8 cellular contexts compared by ENCODE assay signal in genomic region chr11:36540998-36541397, GRCh38. TPM values are rescaled to one million over a fixed set of nuclear protein-coding genes. Genes with fewer than 3 reads are reported as not detected.
DNase-seq lines count a peak whose midpoint lies in the region; ATAC-seq, FAIRE-seq and TF ChIP-seq lines count a peak whose summit lies in the region.

No MANE protein-coding gene starts in this region.

- H3K4me3 ChIP-seq in DND-41 (ENCODE audit: low read depth in 1 of 2, low read length in 2 of 2): no peak overlapping the region
- no peak overlapping the region for H3K4me3 ChIP-seq in GM12878
- H3K4me3 ChIP-seq in lower lobe of right lung: no peak overlapping the region
- H3K4me3 ChIP-seq in uterus: no peak overlapping the region

- peak; percentile 56 for TF ChIP-seq RAD21 in GM12878 (IDR thresholded peaks at IDR 0.05; ENCODE audit: insufficient read depth, low read depth, low read length)

- RAD21 ChIA-PET in GM12878 (lab: Charles Lee; ENCODE audit: unreplicated experiment): interaction anchor here (0.9 to 1.1 kb wide), 4 partner anchors 41 to 253 kb away, joined by 3 to 6 read pairs (median 4); no protein-coding TSS in a partner anchor

- H3K27ac ChIP-seq in DND-41 (ENCODE audit: low read length) (no peak overlapping the region), GM12878 (ENCODE audit: control insufficient read depth, insufficient read depth) (no peak overlapping the region), lower lobe of right lung (no peak overlapping the region), uterus (no peak overlapping the region)

- H4K20me1 ChIP-seq in DND-41 (ENCODE audit: insufficient read depth, low read length): no peaks in the 10 kb centered on the region
- H4K20me1 ChIP-seq in GM12878 (ENCODE audit: control insufficient read depth, insufficient read depth): no peaks in the 10 kb centered on the region

- ATAC-seq in DND-41 (ENCODE audit: insufficient read depth, low read depth): peak; percentile 72
- peak; percentile 98 for ATAC-seq in GM19043 (IDR thresholded peaks at IDR 0.05; ENCODE audit: low read depth, unreplicated experiment)
- ATAC-seq in HG03066 (IDR thresholded peaks at IDR 0.05; ENCODE audit: low read depth, unreplicated experiment): peak; percentile 98
- ATAC-seq in GM12878: peak; percentile 97
- ATAC-seq in lower lobe of right lung: peak; percentile 39 to 68

- POLR2A ChIA-PET in GM12878 (lab: Charles Lee): no interaction called here

- H3K4me1 ChIP-seq in DND-41 (ENCODE audit: insufficient read depth, low read length) (no peaks in the 10 kb centered on the region), GM12878 (ENCODE audit: control insufficient read depth, insufficient read depth, low read length) (no peaks in the 10 kb centered on the region), lower lobe of right lung (no peaks in the 10 kb centered on the region), uterus (no peaks in the 10 kb centered on the region)

- in situ Hi-C loops in GM12878 (cut with MboI): no loop called here

- H3K79me2 ChIP-seq in DND-41 (ENCODE audit: insufficient read depth, low read length) (no peaks in the 10 kb centered on the region), GM12878 (ENCODE audit: control insufficient read depth, insufficient read depth, low read length) (no peaks in the 10 kb centered on the region)

- no peaks in the 10 kb centered on the region for H3K27me3 ChIP-seq in DND-41 (ENCODE audit: insufficient read depth, low read length, poor library complexity)
- peaks cover 2% of the 10 kb centered on the region in 2 experiments; a peak in 3 of 4 replicates for H3K27me3 ChIP-seq in GM12878 (replicated peaks in 1 of 2; ENCODE audit: control insufficient read depth in 2 of 2, insufficient read depth in 2 of 2, low read length in 1 of 2)
- no peaks in the 10 kb centered on the region for H3K27me3 ChIP-seq in lower lobe of right lung (ENCODE audit: low read depth)
- no peaks in the 10 kb centered on the region for H3K27me3 ChIP-seq in uterus

- H3K9me3 ChIP-seq in DND-41 (ENCODE audit: insufficient read depth, low read length, severe bottlenecking): no peaks in the 10 kb centered on the region
- H3K9me3 ChIP-seq in GM12878 (replicated peaks; ENCODE audit: control insufficient read depth, insufficient read depth, low read length): no peaks in the 10 kb centered on the region
- no peaks in the 10 kb centered on the region for H3K9me3 ChIP-seq in lower lobe of right lung
- H3K9me3 ChIP-seq in uterus: no peaks in the 10 kb centered on the region

- CTCF ChIA-PET in GM12878 (lab: Yijun Ruan, JAX): interaction anchor here (0.7 to 2.8 kb wide), 9 partner anchors 10 to 252 kb away, joined by 3 to 17 read pairs (median 4); no protein-coding TSS in a partner anchor

- TF ChIP-seq POLR2A in GM12878 (IDR thresholded peaks at IDR 0.05; ENCODE audit: low read depth, low read length): no peak
- TF ChIP-seq POLR2A in uterus (IDR thresholded peaks at IDR 0.05): no peak

- intact Hi-C loops in GM12878 (cut with micrococcal nuclease; ENCODE audit: unreplicated experiment) (no loop called here), lower lobe of right lung (cut with DNase I) (no loop called here), uterus (cut with DNase I; ENCODE audit: low total_unique reads) (no loop called here)

- DNase-seq in DND-41 (peak; percentile 27), NCI-H226 (peak; percentile 15), GM12878 (ENCODE audit: low read depth, low spot score) (peak; percentile 32), lower lobe of right lung (no peak), DMS79 (lab: John Stamatoyannopoulos, UW) (no peak), uterus (no peak)

- no TSS peak for BruUV-seq in GM12878 (replicated peaks; lab: Mats Ljungman, UMichigan)

- H3K36me3 ChIP-seq in DND-41 (ENCODE audit: insufficient read depth, low read length) (no peaks in the 10 kb centered on the region), GM12878 (ENCODE audit: control insufficient read depth in 2 of 2, insufficient read depth in 2 of 2, low read length in 1 of 2) (no peaks in the 10 kb centered on the region), lower lobe of right lung (no peaks in the 10 kb centered on the region), uterus (no peaks in the 10 kb centered on the region)

- H3K9ac ChIP-seq in DND-41 (ENCODE audit: low read depth, low read length) (no peak overlapping the region), GM12878 (ENCODE audit: control insufficient read depth, insufficient read depth, low read length) (no peak overlapping the region)

- SMC1A ChIA-PET in GM12878 (lab: Charles Lee; ENCODE audit: uncharacterized antibody, unreplicated experiment): interaction anchor here (0.6 to 1.6 kb wide), 5 partner anchors 18 to 249 kb away, joined by 3 to 6 read pairs (median 4); partner anchors contain the start of gene TRAF6

- H3K4me2 ChIP-seq in DND-41 (ENCODE audit: insufficient read depth, low read length): no peak overlapping the region
- no peak overlapping the region; the same call in 1 of the 2 replicates for H3K4me2 ChIP-seq in GM12878 (ENCODE audit: control insufficient read depth, insufficient read depth)

- 1% methylated on average over 6 of the region's 6 CpGs for WGBS in GM12878 (ENCODE audit: insufficient coverage, insufficient replicate concordance, low lambda C conversion rate, missing lambda C conversion rate)

- FAIRE-seq in GM12878 (lab: Jason Lieb, UNC): peak; percentile 82

- peak; percentile 57 to 65; a peak in 3 of 4 replicates for TF ChIP-seq EP300 in GM12878 (IDR thresholded peaks at IDR 0.05; ENCODE audit: borderline replicate concordance in 1 of 2, control insufficient read depth in 1 of 2, low read depth in 2 of 2, low read length in 2 of 2)

- H2AFZ ChIP-seq in DND-41 (ENCODE audit: low read depth, low read length): no peak overlapping the region
- H2AFZ ChIP-seq in GM12878 (ENCODE audit: control insufficient read depth, low read depth, low read length): peak overlapping the region; percentile 19; the same call in 1 of the 2 replicates

- TF ChIP-seq CTCF in DND-41 (IDR thresholded peaks at IDR 0.05; ENCODE audit: borderline replicate concordance, extremely low read depth, low read length, poor library complexity, severe bottlenecking): peak; percentile 56
- peak; percentile 38 to 62 (median 54); a peak in 5 of 6 replicates for TF ChIP-seq CTCF in GM12878 (IDR thresholded peaks at IDR 0.05 in 2 of 3, conservative IDR thresholded peaks at IDR 0.05 in 1 of 3; ENCODE audit: control insufficient read depth in 2 of 3, extremely low read depth in 1 of 3, insufficient read depth in 1 of 3, low read depth in 3 of 3, low read length in 3 of 3)
- TF ChIP-seq CTCF in lower lobe of right lung (IDR thresholded peaks at IDR 0.05): peak; percentile 40
- TF ChIP-seq CTCF in uterus (IDR thresholded peaks at IDR 0.05): peak in 2 of 4 experiments; percentile 4 to 5

RNA-seq across cellular contexts. Expression of gene RAG1, which starts 26.8 kb away (rescaled TPM):
- 0.06 and 0.07 TPM in 2 replicates for total RNA-seq in GM12878 (2013; cell fraction: nucleolus; rRNA removed)
- 0.11 TPM in 1 of 2 replicates, not detected in the other for total RNA-seq in GM12878 (2014; rRNA removed)
- total RNA-seq in GM12878 (2014; rRNA removed; fragmentation: Illumina TruSeq; extraction: Trizol): 0.04 TPM in 1 of 2 replicates, not detected in the other
- total RNA-seq in GM12878 (2021): 0.05 TPM in 1 of 2 replicates, not detected in the other
- 0.05 TPM for polyA plus RNA-seq in GM12878 (2011; ENCODE audit: low read depth)
- polyA plus RNA-seq in GM12878 (2011; rRNA removed): 0.03 and 0.08 TPM in 2 replicates
- polyA plus RNA-seq in GM12878 (2011; cell fraction: cytosol; rRNA removed): under 0.01 TPM in 1 of 2 replicates, not detected in the other
- polyA plus RNA-seq in GM12878 (2011; cell fraction: nucleus; rRNA removed): 0.03 and 0.18 TPM in 2 replicates
- 0.03 and 0.18 TPM in 2 replicates for polyA plus RNA-seq in GM12878 (2012)
- polyA plus RNA-seq in GM12878 (2014; fragmentation: Illumina TruSeq; extraction: Trizol): 0.03 TPM in 1 of 2 replicates, not detected in the other
- polyA plus RNA-seq in GM12878 (2014; fragmentation: Nextera tagmentation; extraction: Ambion mirVana): not detected
- polyA plus RNA-seq in GM12878 (2014; rRNA removed): 0.01 TPM in 2 replicates
- polyA plus RNA-seq in GM12878 (2016; fragmentation: Nextera tagmentation; extraction: Ambion mirVana): under 1 TPM in 1 of 2 experiments, not detected in 1; 0.44 TPM
- not detected in 2 replicates for polyA minus RNA-seq in GM12878 (2011; rRNA and poly(A)+ RNA removed)
- polyA minus RNA-seq in GM12878 (2011; cell fraction: cytosol; rRNA and poly(A)+ RNA removed): not detected in 2 replicates
- polyA minus RNA-seq in GM12878 (2011; cell fraction: nucleus; rRNA and poly(A)+ RNA removed): not detected in 2 replicates
- 1.3 TPM for total RNA-seq in lower lobe of right lung
- 1 to 10 TPM in 1 of 4 donors, under 1 TPM in 3; 0.26 to 3.5 (median 0.78) TPM for total RNA-seq in uterus

RNA-seq across cellular contexts. Expression of gene TRAF6, which starts 30.9 kb away (rescaled TPM):
- total RNA-seq in GM12878 (2013; cell fraction: nucleolus; rRNA removed): 25.0 and 27.0 TPM in 2 replicates
- total RNA-seq in GM12878 (2014; rRNA removed) (6.3 and 7.5 TPM in 2 replicates), GM12878 (2014; rRNA removed; fragmentation: Illumina TruSeq; extraction: Trizol) (4.8 and 6.9 TPM in 2 replicates), GM12878 (2021) (6.7 and 7.1 TPM in 2 replicates), lower lobe of right lung (13.7 TPM), uterus (10 to 100 TPM in 3 of 4 donors, 1 to 10 TPM in 1; 5.1 to 22.6 (median 16.2) TPM)
- polyA plus RNA-seq in GM12878 (2011; ENCODE audit: low read depth): 4.5 TPM
- polyA plus RNA-seq in GM12878 (2011; rRNA removed) (10.9 and 11.7 TPM in 2 replicates), GM12878 (2014; fragmentation: Illumina TruSeq; extraction: Trizol) (5.3 and 6.8 TPM in 2 replicates), GM12878 (2014; fragmentation: Nextera tagmentation; extraction: Ambion mirVana) (1 to 10 TPM; 1.4 to 2.6 TPM), GM12878 (2014; rRNA removed) (3.4 and 4.4 TPM in 2 replicates), GM12878 (2016; fragmentation: Nextera tagmentation; extraction: Ambion mirVana) (10 to 100 TPM in 1 of 2 experiments, 1 to 10 TPM in 1; 8.3 to 10.5 TPM)
- 5.9 and 7.5 TPM in 2 replicates for polyA plus RNA-seq in GM12878 (2011; cell fraction: cytosol; rRNA removed)
- polyA plus RNA-seq in GM12878 (2011; cell fraction: nucleus; rRNA removed): 8.3 and 12.0 TPM in 2 replicates
- 4.3 and 4.5 TPM in 2 replicates for polyA plus RNA-seq in GM12878 (2012)
- polyA minus RNA-seq in GM12878 (2011; rRNA and poly(A)+ RNA removed): 9.5 and 13.5 TPM in 2 replicates
- 3.2 and 4.7 TPM in 2 replicates for polyA minus RNA-seq in GM12878 (2011; cell fraction: cytosol; rRNA and poly(A)+ RNA removed)
- 8.2 and 10.5 TPM in 2 replicates for polyA minus RNA-seq in GM12878 (2011; cell fraction: nucleus; rRNA and poly(A)+ RNA removed)

RNA-seq across cellular contexts. Expression of gene IFTAP, which starts 53.3 kb away (rescaled TPM):
- not detected in 2 replicates for total RNA-seq in GM12878 (2013; cell fraction: nucleolus; rRNA removed)
- 0.60 TPM in 1 of 2 replicates, not detected in the other for total RNA-seq in GM12878 (2014; rRNA removed)
- total RNA-seq in GM12878 (2014; rRNA removed; fragmentation: Illumina TruSeq; extraction: Trizol): 0.36 and 0.46 TPM in 2 replicates
- total RNA-seq in GM12878 (2021): 0.77 TPM in 1 of 2 replicates, not detected in the other
- polyA plus RNA-seq in GM12878 (2011; ENCODE audit: low read depth): 4.5 TPM
- polyA plus RNA-seq in GM12878 (2011; rRNA removed): 1.0 and 2.5 TPM in 2 replicates
- polyA plus RNA-seq in GM12878 (2011; cell fraction: cytosol; rRNA removed): 0.64 and 0.76 TPM in 2 replicates
- polyA plus RNA-seq in GM12878 (2011; cell fraction: nucleus; rRNA removed): 0.41 and 0.43 TPM in 2 replicates
- polyA plus RNA-seq in GM12878 (2012): 3.8 and 4.6 TPM in 2 replicates
- 0.43 and 0.48 TPM in 2 replicates for polyA plus RNA-seq in GM12878 (2014; fragmentation: Illumina TruSeq; extraction: Trizol)
- under 1 TPM; 0.32 to 0.64 TPM for polyA plus RNA-seq in GM12878 (2014; fragmentation: Nextera tagmentation; extraction: Ambion mirVana)
- 0.60 TPM in 1 of 2 replicates, not detected in the other for polyA plus RNA-seq in GM12878 (2014; rRNA removed)
- polyA plus RNA-seq in GM12878 (2016; fragmentation: Nextera tagmentation; extraction: Ambion mirVana): under 1 TPM; 0.63 to 0.80 TPM
- polyA minus RNA-seq in GM12878 (2011; rRNA and poly(A)+ RNA removed): 0.62 TPM in 1 of 2 replicates, not detected in the other
- not detected in 2 replicates for polyA minus RNA-seq in GM12878 (2011; cell fraction: cytosol; rRNA and poly(A)+ RNA removed)
- not detected in 2 replicates for polyA minus RNA-seq in GM12878 (2011; cell fraction: nucleus; rRNA and poly(A)+ RNA removed)
- 15.2 TPM for total RNA-seq in lower lobe of right lung
- total RNA-seq in uterus: 10 to 100 TPM in 3 of 4 donors, 1 to 10 TPM in 1; 4.1 to 56.1 (median 17.4) TPM

RNA-seq across cellular contexts. Expression of gene RAG2, which starts 57.0 kb away (rescaled TPM):
- total RNA-seq in GM12878 (2013; cell fraction: nucleolus; rRNA removed): not detected in 2 replicates
- not detected in 2 replicates for total RNA-seq in GM12878 (2014; rRNA removed)
- total RNA-seq in GM12878 (2014; rRNA removed; fragmentation: Illumina TruSeq; extraction: Trizol): not detected in 2 replicates
- total RNA-seq in GM12878 (2021): not detected in 2 replicates
- not detected for polyA plus RNA-seq in GM12878 (2011; ENCODE audit: low read depth)
- not detected in 2 replicates for polyA plus RNA-seq in GM12878 (2011; rRNA removed)
- not detected in 2 replicates for polyA plus RNA-seq in GM12878 (2011; cell fraction: cytosol; rRNA removed)
- not detected in 2 replicates for polyA plus RNA-seq in GM12878 (2011; cell fraction: nucleus; rRNA removed)
- not detected in 2 replicates for polyA plus RNA-seq in GM12878 (2012)
- not detected in 2 replicates for polyA plus RNA-seq in GM12878 (2014; fragmentation: Illumina TruSeq; extraction: Trizol)
- polyA plus RNA-seq in GM12878 (2014; fragmentation: Nextera tagmentation; extraction: Ambion mirVana): not detected
- not detected in 2 replicates for polyA plus RNA-seq in GM12878 (2014; rRNA removed)
- polyA plus RNA-seq in GM12878 (2016; fragmentation: Nextera tagmentation; extraction: Ambion mirVana): not detected
- not detected in 2 replicates for polyA minus RNA-seq in GM12878 (2011; rRNA and poly(A)+ RNA removed)
- not detected in 2 replicates for polyA minus RNA-seq in GM12878 (2011; cell fraction: cytosol; rRNA and poly(A)+ RNA removed)
- polyA minus RNA-seq in GM12878 (2011; cell fraction: nucleus; rRNA and poly(A)+ RNA removed): not detected in 2 replicates
- not detected for total RNA-seq in lower lobe of right lung
- 1 to 10 TPM in 1 of 4 donors, not detected in 3; 1.6 TPM for total RNA-seq in uterus

Comparison
In these comparisons a context has a peak if more than half of its experiments do, and no peak if none do; other contexts are left out.
1. DNase-seq: peak in DND-41 (single experiment), NCI-H226 (single experiment) and GM12878 (single experiment); none in lower lobe of right lung (single experiment), DMS79 (single experiment) and uterus (0 of 2).
2. Peak in every context shown above with its lines, with median percentiles within 50 percentile points of each other: ATAC-seq.